Comparison of ENCODE assay signal across 2 cellular contexts in genomic region chr18:55031979-55032378, GRCh38.
TF ChIP-seq lines count a peak whose summit lies in the region.

No MANE protein-coding gene starts in this region.

TF ChIP-seq in WTC11, 78 proteins besides CTCF, POLR2A, EP300 and RAD21 (continued from another document):
- TF ChIP-seq HMGXB4 (CRISPR knock-in tag; IDR thresholded peaks at IDR 0.05): no peak
- no peak for TF ChIP-seq NR3C1 (CRISPR knock-in tag; conservative IDR thresholded peaks at IDR 0.05; ENCODE audit: low read depth)
- no peak for TF ChIP-seq ZNF396 (CRISPR knock-in tag; IDR thresholded peaks at IDR 0.05; ENCODE audit: borderline replicate concordance)
- no peak for TF ChIP-seq NR2C2 (CRISPR knock-in tag; IDR thresholded peaks at IDR 0.05)
- no peak for TF ChIP-seq ATF1 (CRISPR knock-in tag; IDR thresholded peaks at IDR 0.05)
- no peak for TF ChIP-seq RORB (CRISPR knock-in tag; IDR thresholded peaks at IDR 0.05)
- TF ChIP-seq, protein P1, sequence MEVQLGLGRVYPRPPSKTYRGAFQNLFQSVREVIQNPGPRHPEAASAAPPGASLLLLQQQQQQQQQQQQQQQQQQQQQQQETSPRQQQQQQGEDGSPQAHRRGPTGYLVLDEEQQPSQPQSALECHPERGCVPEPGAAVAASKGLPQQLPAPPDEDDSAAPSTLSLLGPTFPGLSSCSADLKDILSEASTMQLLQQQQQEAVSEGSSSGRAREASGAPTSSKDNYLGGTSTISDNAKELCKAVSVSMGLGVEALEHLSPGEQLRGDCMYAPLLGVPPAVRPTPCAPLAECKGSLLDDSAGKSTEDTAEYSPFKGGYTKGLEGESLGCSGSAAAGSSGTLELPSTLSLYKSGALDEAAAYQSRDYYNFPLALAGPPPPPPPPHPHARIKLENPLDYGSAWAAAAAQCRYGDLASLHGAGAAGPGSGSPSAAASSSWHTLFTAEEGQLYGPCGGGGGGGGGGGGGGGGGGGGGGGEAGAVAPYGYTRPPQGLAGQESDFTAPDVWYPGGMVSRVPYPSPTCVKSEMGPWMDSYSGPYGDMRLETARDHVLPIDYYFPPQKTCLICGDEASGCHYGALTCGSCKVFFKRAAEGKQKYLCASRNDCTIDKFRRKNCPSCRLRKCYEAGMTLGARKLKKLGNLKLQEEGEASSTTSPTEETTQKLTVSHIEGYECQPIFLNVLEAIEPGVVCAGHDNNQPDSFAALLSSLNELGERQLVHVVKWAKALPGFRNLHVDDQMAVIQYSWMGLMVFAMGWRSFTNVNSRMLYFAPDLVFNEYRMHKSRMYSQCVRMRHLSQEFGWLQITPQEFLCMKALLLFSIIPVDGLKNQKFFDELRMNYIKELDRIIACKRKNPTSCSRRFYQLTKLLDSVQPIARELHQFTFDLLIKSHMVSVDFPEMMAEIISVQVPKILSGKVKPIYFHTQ (CRISPR knock-in tag; IDR thresholded peaks at IDR 0.05): no peak
- TF ChIP-seq ZNF138 (CRISPR knock-in tag; conservative IDR thresholded peaks at IDR 0.05): no peak
- no peak for TF ChIP-seq RELA (CRISPR knock-in tag; IDR thresholded peaks at IDR 0.05; ENCODE audit: borderline replicate concordance)
- TF ChIP-seq FOXP1 (CRISPR knock-in tag; IDR thresholded peaks at IDR 0.05; ENCODE audit: borderline replicate concordance): no peak
TF ChIP-seq in WTC11: peak in this region for 0.

TF ChIP-seq in HepG2, 621 proteins besides CTCF, POLR2A, EP300 and RAD21 (continued from another document):
- TF ChIP-seq NFYC (CRISPR knock-in tag; IDR thresholded peaks at IDR 0.05): no peak
